ENCODE assay signal across 8 cellular contexts in the genomic region with DNA sequence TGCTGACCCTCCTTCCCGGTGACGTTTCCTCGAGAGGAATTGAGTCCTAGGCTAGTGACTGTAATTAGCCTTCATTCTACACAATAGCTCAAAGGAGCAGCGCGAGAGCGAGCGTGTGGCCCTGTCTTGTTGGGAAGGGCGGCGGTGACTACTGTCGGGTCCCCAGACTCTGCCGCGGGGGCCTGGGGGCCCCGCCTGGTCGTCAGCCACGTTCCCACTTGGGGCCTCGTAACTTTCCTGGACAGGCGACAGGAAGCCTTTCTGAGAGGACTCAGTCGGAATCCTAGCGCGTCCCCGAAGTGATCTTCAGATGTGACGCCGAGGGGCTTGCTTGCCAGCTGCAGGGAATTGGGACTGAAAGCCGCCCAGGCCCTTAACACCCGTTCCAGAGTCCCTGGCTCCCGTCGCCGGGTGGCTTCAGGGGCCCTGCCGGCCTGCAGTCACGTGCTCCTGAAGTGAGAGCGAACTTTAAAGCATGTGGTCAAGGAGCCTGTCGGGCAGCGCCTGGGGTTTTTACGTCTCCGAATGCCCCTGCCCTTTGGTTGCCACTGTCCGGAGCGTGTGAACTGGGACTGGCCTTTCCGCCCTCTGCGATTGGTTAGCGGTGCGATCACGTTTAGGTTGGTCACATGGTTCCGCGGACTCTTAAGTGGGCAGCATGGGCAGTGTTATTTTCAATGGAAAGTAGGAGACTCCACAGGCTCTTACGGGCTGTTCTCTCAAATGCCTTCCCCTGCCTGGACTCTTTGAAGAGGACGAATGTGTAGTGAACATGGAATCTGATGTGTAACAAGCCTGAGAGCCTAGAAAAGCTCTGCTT. TPM values are rescaled to one million over a fixed set of nuclear protein-coding genes. Genes with fewer than 3 reads are reported as not detected.
DNase-seq lines count a peak whose midpoint lies in the region; ATAC-seq and TF ChIP-seq lines count a peak whose summit lies in the region.

No MANE protein-coding gene starts in this region.

- peak overlapping the region; percentile 76 for H2AFZ ChIP-seq in ACC112 (ENCODE audit: low read length, unreplicated experiment)
- peak overlapping the region; percentile 74 for H2AFZ ChIP-seq in osteoblast (ENCODE audit: low read length)

- no peak for TF ChIP-seq CTCF in right atrium auricular region (IDR thresholded peaks at IDR 0.05)
- TF ChIP-seq CTCF in osteoblast (IDR thresholded peaks at IDR 0.05; ENCODE audit: extremely low read depth, low read depth, low read length), result no peak

- H3K4me1 ChIP-seq in ACC112 (ENCODE audit: control insufficient read depth, insufficient read depth, low read length, unreplicated experiment) (no peaks in the 10 kb centered on the region), right atrium auricular region (peaks cover 0 to 37% of the 10 kb centered on the region in 2 donors), osteoblast (ENCODE audit: insufficient read depth, low read length) (peaks cover 12% of the 10 kb centered on the region)

- H3K27me3 ChIP-seq in ACC112 (ENCODE audit: insufficient read depth, low read length) (peaks cover 20% of the 10 kb centered on the region), right atrium auricular region (no peaks in the 10 kb centered on the region), osteoblast (ENCODE audit: insufficient read depth, low read length) (peaks cover 31% of the 10 kb centered on the region)

- H3K4me3 ChIP-seq in ACC112 (ENCODE audit: low read depth, low read length) (peak overlapping the region; percentile 84), right atrium auricular region (peak overlapping the region; percentile 78 to 81), osteoblast (ENCODE audit: insufficient read depth, low read length) (peak overlapping the region; percentile 71)

- no peaks in the 10 kb centered on the region for H4K20me1 ChIP-seq in osteoblast (ENCODE audit: insufficient read depth, low read length)

- ATAC-seq in GM18502 (IDR thresholded peaks at IDR 0.05; ENCODE audit: poor library complexity, unreplicated experiment) (peak; percentile 11), HG02763 (IDR thresholded peaks at IDR 0.05; ENCODE audit: unreplicated experiment) (no peak)

- H3K79me2 ChIP-seq in ACC112 (ENCODE audit: control insufficient read depth, insufficient read depth, low read length, unreplicated experiment), result no peaks in the 10 kb centered on the region
- no peaks in the 10 kb centered on the region for H3K79me2 ChIP-seq in osteoblast (ENCODE audit: insufficient read depth, low read length)

- DNase-seq in NCI-H146 (lab: John Stamatoyannopoulos, UW) (peak; percentile 76), amniotic epithelial cell (ENCODE audit: low read depth) (peak; percentile 80), right atrium auricular region (ENCODE audit: low spot score) (peak; percentile 85), osteoblast (ENCODE audit: insufficient read length, low spot score, missing footprints) (no peak), cortex of kidney (lab: John Stamatoyannopoulos, UW) (no peak)

- H3K4me2 ChIP-seq in osteoblast (ENCODE audit: insufficient read depth, low read length), result peak overlapping the region; percentile 69

- H3K36me3 ChIP-seq in ACC112 (ENCODE audit: insufficient read depth, low read length) (no peaks in the 10 kb centered on the region), right atrium auricular region (no peaks in the 10 kb centered on the region), osteoblast (ENCODE audit: insufficient read depth, low read length) (no peaks in the 10 kb centered on the region)

- no peak overlapping the region for H3K27ac ChIP-seq in ACC112 (ENCODE audit: low read depth, low read length)
- peak overlapping the region; percentile 90 to 97 for H3K27ac ChIP-seq in right atrium auricular region
- H3K27ac ChIP-seq in osteoblast (ENCODE audit: low read depth, low read length), result no peak overlapping the region

- H3K9me3 ChIP-seq in right atrium auricular region (no peaks in the 10 kb centered on the region), osteoblast (ENCODE audit: low read depth, low read length) (no peaks in the 10 kb centered on the region)

RNA-seq across cellular contexts. Expression of a gene that starts 1.7 kb away (rescaled TPM):
- total RNA-seq in right atrium auricular region (10 to 100 TPM; 45.3 to 66.9 TPM), osteoblast (5.3 and 10.1 TPM in 2 replicates)

Comparison
In these comparisons a context has a peak if more than half of its experiments do, and no peak if none do; other contexts are left out.
1. H3K27ac ChIP-seq: peak in right atrium auricular region (2 of 2); none in ACC112 (single experiment) and osteoblast (single experiment).
2. DNase-seq: peak in NCI-H146 (single experiment), amniotic epithelial cell (single experiment) and right atrium auricular region (single experiment); none in osteoblast (single experiment) and cortex of kidney (single experiment).
3. Peak in every context shown above with its lines, with median percentiles within 50 percentile points of each other: H3K4me3 ChIP-seq.